In genomic region chr7:2048006-2048405, GRCh38 we compare ENCODE assay signal across 1 cellular context.
TF ChIP-seq lines count a peak whose summit lies in the region.

No MANE protein-coding gene starts in this region.

TF ChIP-seq in IMR-90, 13 proteins besides CTCF, POLR2A, EP300 and RAD21:
- no peak for TF ChIP-seq MXI1 (IDR thresholded peaks at IDR 0.05; ENCODE audit: borderline replicate concordance, low read depth, low read length)
